1 cellular context compared by ENCODE assay signal in genomic region chr16:10752843-10753523, GRCh38.
TF ChIP-seq lines count a peak whose summit lies in the region.

No MANE protein-coding gene starts in this region.

TF ChIP-seq in WTC11, 78 proteins besides CTCF, POLR2A, EP300 and RAD21 (continued from another document):
- TF ChIP-seq USF2 (CRISPR knock-in tag; IDR thresholded peaks at IDR 0.05) (no peak), TCF7 (CRISPR knock-in tag; IDR thresholded peaks at IDR 0.05; ENCODE audit: low read depth) (no peak), AFF4 (CRISPR knock-in tag; IDR thresholded peaks at IDR 0.05; ENCODE audit: borderline replicate concordance) (no peak), AR (CRISPR knock-in tag; IDR thresholded peaks at IDR 0.05) (no peak)
